9 cellular contexts compared by ENCODE assay signal in genomic region chr13:41008349-41008980, GRCh38. TPM values are rescaled to one million over a fixed set of nuclear protein-coding genes. Genes with fewer than 3 reads are reported as not detected.
DNase-seq lines count a peak whose midpoint lies in the region; ATAC-seq, FAIRE-seq and TF ChIP-seq lines count a peak whose summit lies in the region.
"Had no signal": no experiment of that assay in that cellular context is flagged by ENCODE, and none has a peak within 500 bp of the region (broad histone marks: within the 10 kb centered on the region; RNA-seq: fewer than 3 reads in every experiment).

No MANE protein-coding gene starts in this region.

- H4K20me1 ChIP-seq in MM.1S (ENCODE audit: insufficient read depth, low read length) (no peaks in the 10 kb centered on the region), GM12878 (ENCODE audit: control insufficient read depth, insufficient read depth) (no peaks in the 10 kb centered on the region)

- H3K4me2 ChIP-seq in MM.1S (ENCODE audit: low read depth, low read length) (no peak overlapping the region), GM12878 (ENCODE audit: control insufficient read depth, insufficient read depth) (peak overlapping the region; percentile 94)

- POLR2A ChIA-PET in GM12878 (lab: Charles Lee), result interaction anchor here (0.7 to 2.1 kb wide), 13 partner anchors 9 to 52 kb away, joined by 3 to 9 read pairs (median 3); partner anchors contain the start of gene ELF1

- H3F3A ChIP-seq in MM.1S (ENCODE audit: insufficient read depth, low read length), result peaks cover 39% of the 10 kb centered on the region

- TF ChIP-seq POLR2A in GM12878 (IDR thresholded peaks at IDR 0.05; ENCODE audit: low read depth, low read length), result no peak

- no peaks in the 10 kb centered on the region for H3K9me3 ChIP-seq in MM.1S (replicated peaks; ENCODE audit: insufficient read depth, low read length)
- no peaks in the 10 kb centered on the region for H3K9me3 ChIP-seq in GM12878 (replicated peaks; ENCODE audit: control insufficient read depth, insufficient read depth, low read length)
- no peaks in the 10 kb centered on the region for H3K9me3 ChIP-seq in pancreas
- H3K9me3 ChIP-seq: heart left ventricle had no signal

- peaks cover 89% of the 10 kb centered on the region for H3K79me2 ChIP-seq in MM.1S (ENCODE audit: low read length)
- peaks cover 100% of the 10 kb centered on the region for H3K79me2 ChIP-seq in GM12878 (ENCODE audit: control insufficient read depth, insufficient read depth, low read length)

- TF ChIP-seq EP300 in GM12878 (IDR thresholded peaks at IDR 0.05; ENCODE audit: borderline replicate concordance in 1 of 2, control insufficient read depth in 1 of 2, low read depth in 2 of 2, low read length in 2 of 2), result no peak

- DNase-seq in GM10266 (ENCODE audit: extremely low spot score) (peak; percentile 10), MM.1S (no peak), GM12878 (ENCODE audit: low read depth, low spot score) (no peak), pancreas (no peak)
- DNase-seq: heart left ventricle had no signal

- no peak for TF ChIP-seq CTCF in GM10266 (IDR thresholded peaks at IDR 0.05; ENCODE audit: control insufficient read depth, insufficient read depth, low read depth, missing control alignments)
- no peak for TF ChIP-seq CTCF in MM.1S (IDR thresholded peaks at IDR 0.05; ENCODE audit: low read length)
- no peak for TF ChIP-seq CTCF in GM12878 (IDR thresholded peaks at IDR 0.05 in 2 of 3, conservative IDR thresholded peaks at IDR 0.05 in 1 of 3; ENCODE audit: control insufficient read depth in 2 of 3, extremely low read depth in 1 of 3, insufficient read depth in 1 of 3, low read depth in 3 of 3, low read length in 3 of 3)
- TF ChIP-seq CTCF in pancreas (IDR thresholded peaks at IDR 0.05), result no peak

- 3% methylated on average over 2 of the region's 2 CpGs for WGBS in GM12878 (ENCODE audit: insufficient coverage, insufficient replicate concordance, low lambda C conversion rate, missing lambda C conversion rate)
- 37 to 46% methylated on average over 2 of the region's 2 CpGs for WGBS in pancreas, 2 donors

- SMC1A ChIA-PET in GM12878 (lab: Charles Lee; ENCODE audit: uncharacterized antibody, unreplicated experiment), result interaction anchor here (0.7 to 18.2 kb wide), 12 partner anchors 10 to 52 kb away, joined by 3 to 308 read pairs (median 8); partner anchors contain the start of gene ELF1

- no peaks in the 10 kb centered on the region for H3K9me2 ChIP-seq in MM.1S (replicated peaks; ENCODE audit: insufficient read depth, low read length)

- H3K4me3 ChIP-seq in MM.1S (ENCODE audit: low read length) (no peak overlapping the region), GM12878 (peak overlapping the region; percentile 45), pancreas (no peak overlapping the region)
- H3K4me3 ChIP-seq: heart left ventricle had no signal

- no peak for FAIRE-seq in GM12878 (lab: Jason Lieb, UNC)
- FAIRE-seq in pancreas (lab: Jason Lieb, UNC), result no peak

- peaks cover 46% of the 10 kb centered on the region for H3K4me1 ChIP-seq in MM.1S (ENCODE audit: low read length)
- peaks cover 60% of the 10 kb centered on the region for H3K4me1 ChIP-seq in GM12878 (ENCODE audit: control insufficient read depth, insufficient read depth, low read length)
- H3K4me1 ChIP-seq in pancreas, result peaks cover 52 to 85% (median 65%) of the 10 kb centered on the region in 3 donors

- in situ Hi-C loops in GM12878 (cut with MboI), result no loop called here

- no TSS peak for BruUV-seq in GM12878 (replicated peaks; lab: Mats Ljungman, UMichigan)

- peak; percentile 40 for ATAC-seq in GM12878
- ATAC-seq in pancreas, result peak; percentile 63 to 82 (median 76)
- no peak for ATAC-seq in HG03439 (IDR thresholded peaks at IDR 0.05; ENCODE audit: unreplicated experiment)
- ATAC-seq in GM18870 (IDR thresholded peaks at IDR 0.05; ENCODE audit: unreplicated experiment), result no peak
- no peak for ATAC-seq in HG03095 (IDR thresholded peaks at IDR 0.05; ENCODE audit: unreplicated experiment)
- ATAC-seq in GM21526 (IDR thresholded peaks at IDR 0.05; ENCODE audit: low FRiP score, unreplicated experiment), result no peak

- no peak overlapping the region for H3K9ac ChIP-seq in MM.1S (ENCODE audit: low read length)
- peak overlapping the region; percentile 56; the same call in 1 of the 2 replicates for H3K9ac ChIP-seq in GM12878 (ENCODE audit: control insufficient read depth, insufficient read depth, low read length)

- RAD21 ChIA-PET in GM12878 (lab: Charles Lee; ENCODE audit: unreplicated experiment), result interaction anchor here (0.7 to 5.9 kb wide), 10 partner anchors 8 to 46 kb away, joined by 3 to 55 read pairs (median 6); partner anchors contain the start of gene ELF1

- H3K27ac ChIP-seq in MM.1S (ENCODE audit: low read length), result peak overlapping the region; percentile 4; the same call in 1 of the 2 replicates
- peak overlapping the region; percentile 78 for H3K27ac ChIP-seq in GM12878 (ENCODE audit: control insufficient read depth, insufficient read depth)
- H3K27ac ChIP-seq in pancreas, result no peak overlapping the region

- intact Hi-C loops in GM12878 (cut with micrococcal nuclease; ENCODE audit: unreplicated experiment), result no loop called here
- intact Hi-C loops in pancreas (cut with DNase I), result no loop called here

- H3K36me3 ChIP-seq in MM.1S (replicated peaks; ENCODE audit: insufficient read depth, low read length) (no peaks in the 10 kb centered on the region), GM12878 (ENCODE audit: control insufficient read depth in 2 of 2, insufficient read depth in 2 of 2, low read length in 1 of 2) (peaks cover 0 to 8% of the 10 kb centered on the region in 2 experiments; a peak in 1 of 4 replicates), pancreas (no peaks in the 10 kb centered on the region)

- no peak for TF ChIP-seq RAD21 in GM12878 (IDR thresholded peaks at IDR 0.05; ENCODE audit: insufficient read depth, low read depth, low read length)

- H2AFZ ChIP-seq in MM.1S (ENCODE audit: low read length) (no peak overlapping the region), GM12878 (ENCODE audit: control insufficient read depth, low read depth, low read length) (no peak overlapping the region)

- H3K27me3 ChIP-seq in MM.1S (replicated peaks; ENCODE audit: insufficient read depth, low read length) (no peaks in the 10 kb centered on the region), GM12878 (replicated peaks in 1 of 2; ENCODE audit: control insufficient read depth in 2 of 2, insufficient read depth in 2 of 2, low read length in 1 of 2) (no peaks in the 10 kb centered on the region), pancreas (no peaks in the 10 kb centered on the region)
- H3K27me3 ChIP-seq: heart left ventricle had no signal

- CTCF ChIA-PET in GM12878 (lab: Yijun Ruan, JAX), result interaction anchor here (0.6 to 7.5 kb wide), 10 partner anchors 12 to 225 kb away, joined by 3 to 55 read pairs (median 4); partner anchors contain the start of gene SLC25A15

TF ChIP-seq in GM12878, 131 proteins besides CTCF, POLR2A, EP300 and RAD21 (continues in another document):
- TF ChIP-seq SMC3 (IDR thresholded peaks at IDR 0.05; ENCODE audit: borderline replicate concordance, low read length), result no peak

RNA-seq across cellular contexts. Expression of gene ELF1, which starts 10.7 kb away (rescaled TPM):
- 78.0 and 86.2 TPM in 2 replicates for total RNA-seq in GM12878 (2013; cell fraction: nucleolus; rRNA removed)
- total RNA-seq in GM12878 (2014; rRNA removed) (45.7 and 49.2 TPM in 2 replicates), GM12878 (2014; rRNA removed; fragmentation: Illumina TruSeq; extraction: Trizol) (55.1 and 59.4 TPM in 2 replicates), GM12878 (2021) (70.5 and 74.2 TPM in 2 replicates), pancreas (10 to 100 TPM; 31.6 to 61.6 (median 40.6) TPM)
- polyA plus RNA-seq in GM12878 (2011; ENCODE audit: low read depth), result 22.7 TPM
- polyA plus RNA-seq in GM12878 (2011; rRNA removed) (83.5 and 97.6 TPM in 2 replicates), GM12878 (2014; fragmentation: Illumina TruSeq; extraction: Trizol) (91.6 and 118 TPM in 2 replicates), GM12878 (2014; fragmentation: Nextera tagmentation; extraction: Ambion mirVana) (10 to 100 TPM; 43.3 to 43.5 TPM), GM12878 (2014; rRNA removed) (46.8 and 47.9 TPM in 2 replicates), GM12878 (2016; fragmentation: Nextera tagmentation; extraction: Ambion mirVana) (10 to 100 TPM; 56.2 to 64.0 TPM), pancreas (10 to 100 TPM in 1 of 2 donors, 1 to 10 TPM in 1; 9.4 to 18.5 TPM)
- 55.7 and 60.5 TPM in 2 replicates for polyA plus RNA-seq in GM12878 (2011; cell fraction: cytosol; rRNA removed)
- 49.6 and 50.3 TPM in 2 replicates for polyA plus RNA-seq in GM12878 (2011; cell fraction: nucleus; rRNA removed)
- 35.2 and 60.8 TPM in 2 replicates for polyA plus RNA-seq in GM12878 (2012)
- polyA minus RNA-seq in GM12878 (2011; rRNA and poly(A)+ RNA removed), result 93.0 and 151 TPM in 2 replicates
- 33.3 and 41.4 TPM in 2 replicates for polyA minus RNA-seq in GM12878 (2011; cell fraction: cytosol; rRNA and poly(A)+ RNA removed)
- 49.9 and 69.4 TPM in 2 replicates for polyA minus RNA-seq in GM12878 (2011; cell fraction: nucleus; rRNA and poly(A)+ RNA removed)

RNA-seq across cellular contexts. Expression of gene WBP4, which starts 52.8 kb away (rescaled TPM):
- 8.1 and 8.3 TPM in 2 replicates for total RNA-seq in GM12878 (2013; cell fraction: nucleolus; rRNA removed)
- total RNA-seq in GM12878 (2014; rRNA removed), result 7.4 and 11.8 TPM in 2 replicates
- total RNA-seq in GM12878 (2014; rRNA removed; fragmentation: Illumina TruSeq; extraction: Trizol), result 16.3 and 16.9 TPM in 2 replicates
- 8.3 and 8.8 TPM in 2 replicates for total RNA-seq in GM12878 (2021)
- 6.1 TPM for polyA plus RNA-seq in GM12878 (2011; ENCODE audit: low read depth)
- polyA plus RNA-seq in GM12878 (2011; rRNA removed), result 15.9 and 26.4 TPM in 2 replicates
- 4.3 and 4.4 TPM in 2 replicates for polyA plus RNA-seq in GM12878 (2011; cell fraction: cytosol; rRNA removed)
- polyA plus RNA-seq in GM12878 (2011; cell fraction: nucleus; rRNA removed), result 8.1 and 10.3 TPM in 2 replicates
- polyA plus RNA-seq in GM12878 (2012), result 9.5 and 12.1 TPM in 2 replicates
- 21.6 and 23.3 TPM in 2 replicates for polyA plus RNA-seq in GM12878 (2014; fragmentation: Illumina TruSeq; extraction: Trizol)
- 10 to 100 TPM in 1 of 2 experiments, 1 to 10 TPM in 1; 9.7 to 12.5 TPM for polyA plus RNA-seq in GM12878 (2014; fragmentation: Nextera tagmentation; extraction: Ambion mirVana)
- polyA plus RNA-seq in GM12878 (2014; rRNA removed), result 9.7 and 13.2 TPM in 2 replicates
- polyA plus RNA-seq in GM12878 (2016; fragmentation: Nextera tagmentation; extraction: Ambion mirVana), result 10 to 100 TPM; 15.3 to 16.1 TPM
- 2.6 and 2.9 TPM in 2 replicates for polyA minus RNA-seq in GM12878 (2011; rRNA and poly(A)+ RNA removed)
- 3.3 and 3.7 TPM in 2 replicates for polyA minus RNA-seq in GM12878 (2011; cell fraction: cytosol; rRNA and poly(A)+ RNA removed)
- 2.3 and 5.4 TPM in 2 replicates for polyA minus RNA-seq in GM12878 (2011; cell fraction: nucleus; rRNA and poly(A)+ RNA removed)
- 1 to 10 TPM; 2.1 to 5.4 (median 3.0) TPM for total RNA-seq in pancreas
- polyA plus RNA-seq in pancreas, result 10 to 100 TPM in 1 of 2 donors, 1 to 10 TPM in 1; 5.1 to 12.2 TPM

Comparison
In these comparisons a context has a peak if more than half of its experiments do, and no peak if none do; other contexts are left out.
1. H3K27ac ChIP-seq: peak in MM.1S (single experiment) and GM12878 (single experiment); none in pancreas (0 of 4).
2. ATAC-seq: peak in GM12878 (single experiment) and pancreas (4 of 4); none in HG03439 (single experiment), GM18870 (single experiment), HG03095 (single experiment) and GM21526 (single experiment).